15 cellular contexts compared by ENCODE assay signal in the genomic region with DNA sequence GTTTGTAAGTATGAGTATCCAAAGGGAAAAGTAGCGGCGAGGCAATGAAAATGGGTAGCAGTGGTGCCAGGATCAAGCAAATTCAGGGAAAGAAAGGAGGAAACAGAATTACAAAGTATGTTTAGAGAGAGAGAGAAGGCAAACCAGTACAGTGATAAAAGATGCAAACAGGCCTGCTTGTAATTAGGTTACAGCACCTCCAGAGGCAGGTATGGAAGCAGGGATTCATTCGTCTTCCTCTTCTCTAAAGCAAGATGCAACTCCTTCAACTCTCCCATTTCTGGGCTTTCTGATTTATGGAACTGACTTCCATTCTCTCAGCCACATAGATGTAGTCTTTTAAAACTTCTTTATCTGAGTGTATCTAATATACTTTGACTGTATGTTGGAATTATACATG.
DNase-seq lines count a peak whose midpoint lies in the region; ATAC-seq and TF ChIP-seq lines count a peak whose summit lies in the region.
"Had no signal": no experiment of that assay in that cellular context is flagged by ENCODE, and none has a peak within 500 bp of the region (broad histone marks: within the 10 kb centered on the region; RNA-seq: fewer than 3 reads in every experiment).

No MANE protein-coding gene starts in this region.

- H3K9ac ChIP-seq in neural progenitor cell = no peak overlapping the region

- peaks cover 4% of the 10 kb centered on the region; the same call in 2 of the 3 replicates for H3K36me3 Mint-ChIP-seq in GM23338 (ENCODE audit: low read depth)
- H3K36me3 Mint-ChIP-seq in neural progenitor cell = peaks cover 10% of the 10 kb centered on the region
- peaks cover 42% of the 10 kb centered on the region for H3K36me3 Mint-ChIP-seq in activated CD4-positive, alpha-beta memory T cell treated with anti-CD3 and anti-CD28 coated beads, Interleukin-2, amount 10 ng/mL, durations not matched to agents 7 days and 5 days (ENCODE audit: low read depth)

- no peaks in the 10 kb centered on the region for H3K9me3 Mint-ChIP-seq in GM23338
- H3K9me3 Mint-ChIP-seq in neural progenitor cell = no peaks in the 10 kb centered on the region
- H3K9me3 Mint-ChIP-seq in activated CD4-positive, alpha-beta memory T cell treated with anti-CD3 and anti-CD28 coated beads, Interleukin-2, amount 10 ng/mL, durations not matched to agents 7 days and 5 days = no peaks in the 10 kb centered on the region
- H3K9me3 Mint-ChIP-seq: CD4-positive, alpha-beta T cell had no signal

- in situ Hi-C loops in Panc1 (cut with HindIII; ENCODE audit: low pct_unique_long_range_greater_than_20kb, low sequenced_read_pairs) = no loop called here

- CTCF ChIA-PET in Panc1 (lab: Charles Lee) = no interaction called here
- CTCF ChIA-PET in activated CD4-positive, alpha-beta memory T cell treated with anti-CD3 and anti-CD28 coated beads, Interleukin-2, amount 10 ng/mL, durations not matched to agents 7 days and 5 days (lab: Charles Lee) = no interaction called here

- no peaks in the 10 kb centered on the region for H3K79me2 ChIP-seq in GM23338 (replicated peaks; ENCODE audit: insufficient read depth)
- no peaks in the 10 kb centered on the region for H3K79me2 ChIP-seq in neural progenitor cell (ENCODE audit: low read depth)

- no peaks in the 10 kb centered on the region for H3K27me3 Mint-ChIP-seq in GM23338 (ENCODE audit: insufficient read depth, low read depth, poor library complexity)
- H3K27me3 Mint-ChIP-seq in neural progenitor cell (ENCODE audit: insufficient read depth, low read depth) = no peaks in the 10 kb centered on the region
- H3K27me3 Mint-ChIP-seq in activated CD4-positive, alpha-beta memory T cell treated with anti-CD3 and anti-CD28 coated beads, Interleukin-2, amount 10 ng/mL, durations not matched to agents 7 days and 5 days = no peaks in the 10 kb centered on the region
- H3K27me3 Mint-ChIP-seq: B cell; CD4-positive, alpha-beta T cell had no signal

- H2AFZ ChIP-seq in GM23338 = no peak overlapping the region
- H2AFZ ChIP-seq in neural progenitor cell (replicated peaks) = no peak overlapping the region

- intact Hi-C loops in Panc1 (cut with micrococcal nuclease; ENCODE audit: unreplicated experiment) (no loop called here), left colon (cut with DNase I, micrococcal nuclease) (no loop called here), breast epithelium (cut with DNase I; ENCODE audit: low total_unique reads) (no loop called here)

- H3K9me2 ChIP-seq in GM23338 (ENCODE audit: insufficient read depth) = no peaks in the 10 kb centered on the region

- H3K4me3 Mint-ChIP-seq in GM23338 (no peak overlapping the region), neural progenitor cell (no peak overlapping the region)
- H3K4me3 Mint-ChIP-seq in activated CD4-positive, alpha-beta memory T cell treated with anti-CD3 and anti-CD28 coated beads, Interleukin-2, amount 10 ng/mL, durations not matched to agents 7 days and 5 days = no peak overlapping the region
- H3K4me3 Mint-ChIP-seq: B cell; CD4-positive, alpha-beta T cell had no signal

- H3K27me3 ChIP-seq in GM23338 (ENCODE audit: insufficient read depth) (no peaks in the 10 kb centered on the region), Panc1 (ENCODE audit: control insufficient read depth, insufficient read depth, low read length) (no peaks in the 10 kb centered on the region), foreskin keratinocyte (no peaks in the 10 kb centered on the region), neural progenitor cell (no peaks in the 10 kb centered on the region), breast epithelium (no peaks in the 10 kb centered on the region)

- H3K27ac Mint-ChIP-seq in GM23338 (no peak overlapping the region), neural progenitor cell (no peak overlapping the region)
- H3K27ac Mint-ChIP-seq in activated CD4-positive, alpha-beta memory T cell treated with anti-CD3 and anti-CD28 coated beads, Interleukin-2, amount 10 ng/mL, durations not matched to agents 7 days and 5 days = no peak overlapping the region
- H3K27ac Mint-ChIP-seq: B cell; CD4-positive, alpha-beta T cell had no signal

- no peak for TF ChIP-seq POLR2A in breast epithelium (IDR thresholded peaks at IDR 0.05)

- H3K4me1 ChIP-seq in GM23338 (ENCODE audit: insufficient read depth) (0 out of 2 replicates have a peak, but pooled peaks cover 4% of the 10 kb centered on the region), Panc1 (ENCODE audit: control insufficient read depth, insufficient read depth, low read length) (no peaks in the 10 kb centered on the region), foreskin keratinocyte (no peaks in the 10 kb centered on the region), neural progenitor cell (no peaks in the 10 kb centered on the region), breast epithelium (no peaks in the 10 kb centered on the region)

- peak; percentile 57; the same call in 2 of the 3 replicates for ATAC-seq in GM23338
- no peak for ATAC-seq in Panc1
- no peak for ATAC-seq in foreskin keratinocyte
- ATAC-seq in left colon = no peak
- ATAC-seq: HCT116, K562 had no signal

- DNase-seq in GM23338 (ENCODE audit: low spot score) = peak; percentile 50
- DNase-seq in Panc1 (ENCODE audit: low read depth, low spot score) = no peak
- no peak for DNase-seq in foreskin keratinocyte
- DNase-seq in neural progenitor cell (ENCODE audit: low spot score) = no peak
- DNase-seq in activated CD4-positive, alpha-beta memory T cell treated with anti-CD3 and anti-CD28 coated beads, Interleukin-2, amount 10 ng/mL, durations not matched to agents 7 days and 5 days = no peak
- DNase-seq in left colon = no peak
- DNase-seq in breast epithelium (ENCODE audit: low spot score in 2 of 2) = no peak
- DNase-seq: C1 segment of cervical spinal cord; CD4-positive, alpha-beta T cell; DMS153; DMS79 treated with DMSO at 0.1 percent for 48 hours; EL had no signal

- H3K4me1 Mint-ChIP-seq in GM23338 (no peaks in the 10 kb centered on the region), neural progenitor cell (no peaks in the 10 kb centered on the region)
- H3K4me1 Mint-ChIP-seq in activated CD4-positive, alpha-beta memory T cell treated with anti-CD3 and anti-CD28 coated beads, Interleukin-2, amount 10 ng/mL, durations not matched to agents 7 days and 5 days = no peaks in the 10 kb centered on the region
- H3K4me1 Mint-ChIP-seq: B cell had no signal

- POLR2A ChIA-PET in Panc1 (lab: Charles Lee) = interaction anchor here (0.6 kb wide), 1 partner anchor 11 kb away, joined by 3 read pairs; no protein-coding TSS in a partner anchor
- POLR2A ChIA-PET in activated CD4-positive, alpha-beta memory T cell treated with anti-CD3 and anti-CD28 coated beads, Interleukin-2, amount 10 ng/mL, durations not matched to agents 7 days and 5 days (lab: Charles Lee) = no interaction called here

- no TSS peak for BruUV-seq in Panc1 (replicated peaks; lab: Mats Ljungman, UMichigan)

- H3K4me3 ChIP-seq in GM23338 (no peak overlapping the region), Panc1 (ENCODE audit: low read depth in 2 of 2, low read length in 2 of 2) (no peak overlapping the region), neural progenitor cell (no peak overlapping the region), breast epithelium (no peak overlapping the region)
- H3K4me3 ChIP-seq: K562 had no signal

- no peaks in the 10 kb centered on the region for H3F3A ChIP-seq in GM23338 (replicated peaks; ENCODE audit: low read depth)
- H3F3A ChIP-seq in neural progenitor cell (ENCODE audit: low read depth) = no peaks in the 10 kb centered on the region

- H3K27ac ChIP-seq in GM23338 (ENCODE audit: low read depth) = no peak overlapping the region
- no peak overlapping the region for H3K27ac ChIP-seq in Panc1 (ENCODE audit: low read length)
- H3K27ac ChIP-seq in foreskin keratinocyte = no peak overlapping the region
- no peak overlapping the region for H3K27ac ChIP-seq in neural progenitor cell
- no peak overlapping the region for H3K27ac ChIP-seq in breast epithelium

- H3K36me3 ChIP-seq in GM23338 (ENCODE audit: insufficient read depth) (peaks cover 5% of the 10 kb centered on the region; the same call in 1 of the 2 replicates), Panc1 (ENCODE audit: control insufficient read depth, insufficient read depth, low read length) (peaks cover 5% of the 10 kb centered on the region), neural progenitor cell (no peaks in the 10 kb centered on the region), breast epithelium (no peaks in the 10 kb centered on the region)

- H3K9me3 ChIP-seq in Panc1 (ENCODE audit: control insufficient read depth, insufficient read depth, low read depth, low read length) (no peaks in the 10 kb centered on the region), neural progenitor cell (ENCODE audit: low read depth) (no peaks in the 10 kb centered on the region), breast epithelium (no peaks in the 10 kb centered on the region)

- peak in 1 of 2 experiments; percentile 35; a peak in 2 of 4 replicates for TF ChIP-seq CTCF in GM23338 (conservative IDR thresholded peaks at IDR 0.05; ENCODE audit: low read depth in 2 of 2)
- TF ChIP-seq CTCF in Panc1 (IDR thresholded peaks at IDR 0.05) = 0 out of 2 replicates have a peak, but pooled peaks have one; percentile 8
- peak; percentile 35 for TF ChIP-seq CTCF in foreskin keratinocyte (conservative IDR thresholded peaks at IDR 0.05)
- TF ChIP-seq CTCF in neural progenitor cell (IDR thresholded peaks at IDR 0.05) = peak; percentile 12
- TF ChIP-seq CTCF in breast epithelium (IDR thresholded peaks at IDR 0.05) = no peak

- H4K20me1 ChIP-seq in GM23338 (replicated peaks; ENCODE audit: insufficient read depth) (no peaks in the 10 kb centered on the region), neural progenitor cell (ENCODE audit: low read depth) (no peaks in the 10 kb centered on the region)

- H3K4me2 ChIP-seq in GM23338 = no peak overlapping the region
- no peak overlapping the region for H3K4me2 ChIP-seq in neural progenitor cell

TF ChIP-seq in GM23338, 12 proteins besides CTCF, POLR2A, EP300 and RAD21:
- TF ChIP-seq JUNB (IDR thresholded peaks at IDR 0.05; ENCODE audit: unreplicated experiment) (no peak), POLR2AphosphoS5 (IDR thresholded peaks at IDR 0.05; ENCODE audit: low read depth) (no peak), NANOG (IDR thresholded peaks at IDR 0.05; ENCODE audit: borderline replicate concordance) (no peak)

Comparison
In these comparisons a context has a peak if more than half of its experiments do, and no peak if none do; other contexts are left out.
1. CTCF ChIP-seq: peak in Panc1 (single experiment), foreskin keratinocyte (single experiment) and neural progenitor cell (single experiment); none in breast epithelium (0 of 3).